11 cellular contexts compared by ENCODE assay signal in the genomic region with DNA sequence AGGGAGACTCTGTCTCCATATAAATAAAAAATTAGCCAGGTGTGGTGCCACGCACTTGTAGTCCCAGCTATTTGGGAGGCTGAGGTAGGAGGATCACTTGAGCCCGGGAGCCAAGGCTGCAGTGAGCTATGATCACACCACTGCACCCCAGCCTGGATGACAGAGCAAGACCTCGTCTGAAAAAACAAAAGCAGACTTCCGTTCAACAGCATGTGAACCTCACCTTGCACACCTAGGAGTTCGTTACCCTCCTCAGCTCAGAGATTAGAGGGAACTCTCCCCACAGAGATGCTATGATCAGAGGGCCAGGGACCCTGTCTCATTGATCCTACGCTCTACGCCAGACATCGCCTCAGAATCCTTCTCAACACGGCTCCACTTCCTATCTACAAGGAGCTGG. TPM values are rescaled to one million over a fixed set of nuclear protein-coding genes. Genes with fewer than 3 reads are reported as not detected.
A peak's percentile ranks its signal among the peaks of the same experiment; 100 is the strongest.
DNase-seq lines count a peak whose midpoint lies in the region; ATAC-seq and TF ChIP-seq lines count a peak whose summit lies in the region.
"Had no signal": no experiment of that assay in that cellular context is flagged by ENCODE, and none has a peak within 500 bp of the region (broad histone marks: within the 10 kb centered on the region; RNA-seq: fewer than 3 reads in every experiment).

No MANE protein-coding gene starts in this region.

- H3K27me3 Mint-ChIP-seq in stimulated activated naive CD8-positive, alpha-beta T cell treated with anti-CD3 and anti-CD28 coated beads, Interleukin-15, Interleukin-2, amounts not matched to agents 100 ng/mL and 50 ng/mL, for 24 hours, result no peaks in the 10 kb centered on the region
- H3K27me3 Mint-ChIP-seq in central memory CD8-positive, alpha-beta T cell, result no peaks in the 10 kb centered on the region
- H3K27me3 Mint-ChIP-seq in natural killer cell treated with Interleukin-12 subunit alpha and Interleukin-12 subunit beta and Interleukin-15 and Interleukin-18, amount 100 ng/mL, for 72 hours, result no peaks in the 10 kb centered on the region

- H3K9me3 Mint-ChIP-seq in stimulated activated naive CD8-positive, alpha-beta T cell treated with anti-CD3 and anti-CD28 coated beads, Interleukin-15, Interleukin-2, amounts not matched to agents 100 ng/mL and 50 ng/mL, for 24 hours, result no peaks in the 10 kb centered on the region
- H3K9me3 Mint-ChIP-seq in central memory CD8-positive, alpha-beta T cell, result no peaks in the 10 kb centered on the region
- H3K9me3 Mint-ChIP-seq in natural killer cell treated with Interleukin-12 subunit alpha and Interleukin-12 subunit beta and Interleukin-15 and Interleukin-18, amount 100 ng/mL, for 72 hours, result no peaks in the 10 kb centered on the region
- H3K9me3 Mint-ChIP-seq: nephron progenitor cell had no signal

- H3K27ac Mint-ChIP-seq in stimulated activated naive CD8-positive, alpha-beta T cell treated with anti-CD3 and anti-CD28 coated beads, Interleukin-15, Interleukin-2, amounts not matched to agents 100 ng/mL and 50 ng/mL, for 24 hours, result peak overlapping the region; percentile 85
- peak overlapping the region; percentile 87 for H3K27ac Mint-ChIP-seq in central memory CD8-positive, alpha-beta T cell (ENCODE audit: low read depth)
- H3K27ac Mint-ChIP-seq in natural killer cell treated with Interleukin-12 subunit alpha and Interleukin-12 subunit beta and Interleukin-15 and Interleukin-18, amount 100 ng/mL, for 72 hours, result peak overlapping the region; percentile 87 to 91
- H3K27ac Mint-ChIP-seq: nephron progenitor cell had no signal

- peaks cover 65% of the 10 kb centered on the region for H3K4me1 Mint-ChIP-seq in stimulated activated naive CD8-positive, alpha-beta T cell treated with anti-CD3 and anti-CD28 coated beads, Interleukin-15, Interleukin-2, amounts not matched to agents 100 ng/mL and 50 ng/mL, for 24 hours (ENCODE audit: low read depth)
- H3K4me1 Mint-ChIP-seq in central memory CD8-positive, alpha-beta T cell, result peaks cover 88% of the 10 kb centered on the region
- H3K4me1 Mint-ChIP-seq in natural killer cell treated with Interleukin-12 subunit alpha and Interleukin-12 subunit beta and Interleukin-15 and Interleukin-18, amount 100 ng/mL, for 72 hours (ENCODE audit: low read depth in 2 of 2), result peaks cover 52 to 69% of the 10 kb centered on the region in 2 donors

- H3K4me3 Mint-ChIP-seq in stimulated activated naive CD8-positive, alpha-beta T cell treated with anti-CD3 and anti-CD28 coated beads, Interleukin-15, Interleukin-2, amounts not matched to agents 100 ng/mL and 50 ng/mL, for 24 hours, result no peak overlapping the region
- H3K4me3 Mint-ChIP-seq in central memory CD8-positive, alpha-beta T cell, result peak overlapping the region; percentile 72
- peak overlapping the region; percentile 77 for H3K4me3 Mint-ChIP-seq in natural killer cell treated with Interleukin-12 subunit alpha and Interleukin-12 subunit beta and Interleukin-15 and Interleukin-18, amount 100 ng/mL, for 72 hours
- H3K4me3 Mint-ChIP-seq: nephron progenitor cell had no signal

- ATAC-seq in stimulated activated naive CD8-positive, alpha-beta T cell treated with anti-CD3 and anti-CD28 coated beads, Interleukin-15, Interleukin-2, amounts not matched to agents 100 U/mL and 50 U/mL, for 24 hours, result no peak
- ATAC-seq in central memory CD8-positive, alpha-beta T cell (replicated peaks; ENCODE audit: extremely low read depth, poor library complexity, severe bottlenecking), result peak; percentile 62
- no peak for ATAC-seq in natural killer cell treated with Interleukin-12 subunit alpha and Interleukin-12 subunit beta and Interleukin-15 and Interleukin-18, amount 100 ng/mL, for 72 hours
- ATAC-seq in GM18870 (IDR thresholded peaks at IDR 0.05; ENCODE audit: unreplicated experiment) (no peak), GM21360 (IDR thresholded peaks at IDR 0.05; ENCODE audit: unreplicated experiment) (no peak)

- no peaks in the 10 kb centered on the region for H3K36me3 Mint-ChIP-seq in stimulated activated naive CD8-positive, alpha-beta T cell treated with anti-CD3 and anti-CD28 coated beads, Interleukin-15, Interleukin-2, amounts not matched to agents 100 ng/mL and 50 ng/mL, for 24 hours (ENCODE audit: low read depth)
- H3K36me3 Mint-ChIP-seq in central memory CD8-positive, alpha-beta T cell (ENCODE audit: insufficient read depth), result peaks cover 23% of the 10 kb centered on the region
- no peaks in the 10 kb centered on the region for H3K36me3 Mint-ChIP-seq in natural killer cell treated with Interleukin-12 subunit alpha and Interleukin-12 subunit beta and Interleukin-15 and Interleukin-18, amount 100 ng/mL, for 72 hours

- TF ChIP-seq CTCF in GM20000 (IDR thresholded peaks at IDR 0.05; ENCODE audit: extremely low read depth, missing control alignments), result no peak

- no peak for DNase-seq in stimulated activated naive CD8-positive, alpha-beta T cell treated with anti-CD3 and anti-CD28 coated beads, Interleukin-15, Interleukin-2, amounts not matched to agents 100 U/mL and 50 U/mL, for 24 hours
- no peak for DNase-seq in central memory CD8-positive, alpha-beta T cell (ENCODE audit: low spot score in 2 of 2)
- no peak for DNase-seq in natural killer cell treated with Interleukin-12 subunit alpha and Interleukin-12 subunit beta and Interleukin-15 and Interleukin-18, amount 100 ng/mL, for 72 hours (ENCODE audit: low spot score)
- DNase-seq in GM20000 (ENCODE audit: low spot score) (no peak), middle frontal gyrus (ENCODE audit: extremely low spot score, low spot score) (no peak)
- DNase-seq: activated gamma-delta T cell; nephron progenitor cell; stimulated activated CD4-positive, alpha-beta T cell treated with anti-CD3 and anti-CD28 coated beads, Interleukin-1b, Interleukin-23, amount 100 ng/mL, for 48 hours had no signal

RNA-seq across cellular contexts. Expression of a gene that starts 15.3 kb away (rescaled TPM):
- total RNA-seq in natural killer cell treated with Interleukin-12 subunit alpha and Interleukin-12 subunit beta and Interleukin-15 and Interleukin-18, amount 100 ng/mL, for 72 hours, result 10 to 100 TPM; 52.3 to 75.2 TPM

RNA-seq across cellular contexts. Expression of a gene that starts 36.8 kb away (rescaled TPM):
- total RNA-seq in natural killer cell treated with Interleukin-12 subunit alpha and Interleukin-12 subunit beta and Interleukin-15 and Interleukin-18, amount 100 ng/mL, for 72 hours, result 100 to 1,000 TPM; 199 to 208 TPM

RNA-seq across cellular contexts. Expression of a gene that starts 51.1 kb away (rescaled TPM):
- 100 to 1,000 TPM; 105 to 144 TPM for total RNA-seq in natural killer cell treated with Interleukin-12 subunit alpha and Interleukin-12 subunit beta and Interleukin-15 and Interleukin-18, amount 100 ng/mL, for 72 hours
